Comparison of ENCODE assay signal across 13 cellular contexts in the genomic region with DNA sequence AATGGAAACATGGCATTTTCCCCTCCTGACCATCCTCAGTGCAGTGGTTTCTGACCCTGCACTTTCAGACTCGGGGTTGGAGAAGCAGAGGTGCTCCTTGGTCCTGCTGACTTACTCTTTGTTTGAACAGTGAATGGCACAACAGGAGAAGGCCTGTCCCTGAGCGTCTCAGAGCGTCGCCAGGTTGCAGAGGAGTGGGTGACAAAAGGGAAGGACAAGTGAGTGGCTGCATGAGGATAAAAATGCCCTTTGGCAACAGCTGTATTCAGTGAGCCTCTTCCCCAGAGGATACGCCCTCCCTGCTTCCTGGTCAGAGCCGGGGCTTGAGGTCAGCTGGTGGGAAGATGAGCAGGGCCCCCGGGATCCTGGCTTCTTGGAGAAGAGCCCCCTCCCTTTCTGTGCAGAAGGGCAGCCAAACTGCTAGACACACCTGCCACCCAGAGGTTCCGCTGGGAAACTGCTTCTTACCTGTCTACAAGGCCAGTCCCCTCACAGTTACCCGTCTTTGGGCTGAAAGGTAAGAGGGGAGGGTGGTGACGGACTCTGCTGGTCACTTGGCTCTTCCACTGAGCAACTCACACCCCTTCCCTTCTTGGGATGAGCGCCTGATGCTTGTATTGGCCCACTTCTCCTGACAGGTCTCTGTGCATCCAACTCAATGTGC. TPM values are rescaled to one million over a fixed set of nuclear protein-coding genes. Genes with fewer than 3 reads are reported as not detected.
DNase-seq lines count a peak whose midpoint lies in the region; ATAC-seq and TF ChIP-seq lines count a peak whose summit lies in the region.
"Had no signal": no experiment of that assay in that cellular context is flagged by ENCODE, and none has a peak within 500 bp of the region (broad histone marks: within the 10 kb centered on the region; RNA-seq: fewer than 3 reads in every experiment).

No MANE protein-coding gene starts in this region.

- H3K27me3 ChIP-seq in A673 (replicated peaks; ENCODE audit: insufficient read depth, low read depth, low read length, poor library complexity) = no peaks in the 10 kb centered on the region
- H3K27me3 ChIP-seq in GM23338 (ENCODE audit: insufficient read depth) = no peaks in the 10 kb centered on the region

- H3K27ac Mint-ChIP-seq in GM23338 (no peak overlapping the region), glutamatergic neuron (ENCODE audit: unreplicated experiment) (no peak overlapping the region)
- no peak overlapping the region for H3K27ac Mint-ChIP-seq in activated CD4-positive, alpha-beta memory T cell treated with anti-CD3 and anti-CD28 coated beads for 36 hours
- H3K27ac Mint-ChIP-seq: activated CD4-positive, alpha-beta T cell treated with anti-CD3 and anti-CD28 coated beads for 36 hours had no signal

- DNase-seq in A673 (ENCODE audit: low spot score) (no peak), GM23338 (ENCODE audit: low spot score) (peak; percentile 97), NCI-H748 treated with DMSO at 0.1 percent for 48 hours (lab: John Stamatoyannopoulos, UW) (peak; percentile 1), glutamatergic neuron (peak; percentile 37), foreskin fibroblast (no peak), epidermal melanocyte (ENCODE audit: insufficient read length, low spot score) (no peak)
- no peak for DNase-seq in activated CD4-positive, alpha-beta memory T cell treated with anti-CD3 and anti-CD28 coated beads for 36 hours
- DNase-seq: activated CD4-positive, alpha-beta T cell treated with anti-CD3 and anti-CD28 coated beads for 36 hours; AML-193; NK-92 treated with Interleukin-12 subunit alpha and Interleukin-12 subunit beta, amount 100 ng/mL, for 24 hours; stimulated activated CD4-positive, alpha-beta T cell treated with anti-CD3 and anti-CD28 coated beads, Interleukin-4, amount 100 ng/mL, for 1 hour; stimulated activated naive CD8-positive, alpha-beta T cell treated with anti-CD3 and anti-CD28 coated beads, Interleukin-15, Interleukin-2, amounts not matched to agents 100 U/mL and 50 U/mL, for 24 hours had no signal

- H3K9me3 ChIP-seq in A673 (ENCODE audit: low read depth, low read length, poor library complexity, severe bottlenecking) = no peaks in the 10 kb centered on the region

- H3K4me1 Mint-ChIP-seq in GM23338 = peaks cover 13% of the 10 kb centered on the region
- peaks cover 4% of the 10 kb centered on the region for H3K4me1 Mint-ChIP-seq in glutamatergic neuron (ENCODE audit: low read depth, unreplicated experiment)
- H3K4me1 Mint-ChIP-seq in activated CD4-positive, alpha-beta memory T cell treated with anti-CD3 and anti-CD28 coated beads for 36 hours (ENCODE audit: low read depth) = no peaks in the 10 kb centered on the region
- H3K4me1 Mint-ChIP-seq: activated CD4-positive, alpha-beta T cell treated with anti-CD3 and anti-CD28 coated beads for 36 hours had no signal

- peak overlapping the region; percentile 40; the same call in 1 of the 2 replicates for H2AFZ ChIP-seq in GM23338

- H3K27ac ChIP-seq in A673 (ENCODE audit: low read depth, low read length, poor library complexity, severe bottlenecking) (no peak overlapping the region), GM23338 (ENCODE audit: low read depth) (no peak overlapping the region)

- H3K27me3 Mint-ChIP-seq in GM23338 (ENCODE audit: insufficient read depth, low read depth, poor library complexity) (peaks cover 1% of the 10 kb centered on the region), glutamatergic neuron (ENCODE audit: unreplicated experiment) (no peaks in the 10 kb centered on the region)
- no peaks in the 10 kb centered on the region for H3K27me3 Mint-ChIP-seq in activated CD4-positive, alpha-beta memory T cell treated with anti-CD3 and anti-CD28 coated beads for 36 hours
- H3K27me3 Mint-ChIP-seq: activated CD4-positive, alpha-beta T cell treated with anti-CD3 and anti-CD28 coated beads for 36 hours had no signal

- H3K36me3 ChIP-seq in A673 (ENCODE audit: insufficient read depth, low read length, poor library complexity, severe bottlenecking) (no peaks in the 10 kb centered on the region), GM23338 (ENCODE audit: insufficient read depth) (no peaks in the 10 kb centered on the region)

- H3K36me3 Mint-ChIP-seq in GM23338 (ENCODE audit: low read depth) (no peaks in the 10 kb centered on the region), glutamatergic neuron (ENCODE audit: unreplicated experiment) (no peaks in the 10 kb centered on the region)
- H3K36me3 Mint-ChIP-seq in activated CD4-positive, alpha-beta memory T cell treated with anti-CD3 and anti-CD28 coated beads for 36 hours = peaks cover 13% of the 10 kb centered on the region

- H3K4me3 Mint-ChIP-seq in GM23338 (no peak overlapping the region; the same call in 2 of the 3 replicates), glutamatergic neuron (ENCODE audit: unreplicated experiment) (no peak overlapping the region)
- H3K4me3 Mint-ChIP-seq in activated CD4-positive, alpha-beta memory T cell treated with anti-CD3 and anti-CD28 coated beads for 36 hours = no peak overlapping the region
- H3K4me3 Mint-ChIP-seq: activated CD4-positive, alpha-beta T cell treated with anti-CD3 and anti-CD28 coated beads for 36 hours had no signal

- H3K9me3 Mint-ChIP-seq in GM23338 (no peaks in the 10 kb centered on the region), glutamatergic neuron (ENCODE audit: unreplicated experiment) (peaks cover 1% of the 10 kb centered on the region)
- no peaks in the 10 kb centered on the region for H3K9me3 Mint-ChIP-seq in activated CD4-positive, alpha-beta memory T cell treated with anti-CD3 and anti-CD28 coated beads for 36 hours

- POLR2A ChIA-PET in A673 (lab: Charles Lee; ENCODE audit: low non-redundant PET) = no interaction called here
- POLR2A ChIA-PET in activated CD4-positive, alpha-beta memory T cell treated with anti-CD3 and anti-CD28 coated beads for 36 hours (lab: Charles Lee) = no interaction called here

- TF ChIP-seq CTCF in A673 (conservative IDR thresholded peaks at IDR 0.05; ENCODE audit: low read depth, low read length) (0 out of 2 replicates have a peak, but pooled peaks have one; percentile 9), GM23338 (conservative IDR thresholded peaks at IDR 0.05; ENCODE audit: low read depth in 2 of 2) (peak; percentile 65 to 94), glutamatergic neuron (IDR thresholded peaks at IDR 0.05; ENCODE audit: partially characterized antibody, unreplicated experiment) (no peak), foreskin fibroblast (IDR thresholded peaks at IDR 0.05; ENCODE audit: low read depth, low read length) (no peak)

- no peaks in the 10 kb centered on the region for H3K9me2 ChIP-seq in GM23338 (ENCODE audit: insufficient read depth)

- H3K4me1 ChIP-seq in A673 (ENCODE audit: insufficient read depth, low read length, poor library complexity, severe bottlenecking) = no peaks in the 10 kb centered on the region
- H3K4me1 ChIP-seq in GM23338 (ENCODE audit: insufficient read depth) = peaks cover 17% of the 10 kb centered on the region

- no peak overlapping the region for H3K4me3 ChIP-seq in A673 (ENCODE audit: low read depth, low read length, poor library complexity, severe bottlenecking)
- H3K4me3 ChIP-seq in GM23338 = no peak overlapping the region
- no peak overlapping the region for H3K4me3 ChIP-seq in foreskin fibroblast (ENCODE audit: low read depth in 1 of 2, low read length in 2 of 2)

- BruUV-seq in A673 (replicated peaks; lab: Mats Ljungman, UMichigan) = no TSS peak

- ATAC-seq in GM23338 (peak; percentile 98), HG03280 (IDR thresholded peaks at IDR 0.05; ENCODE audit: unreplicated experiment) (no peak)
- ATAC-seq: activated CD4-positive, alpha-beta T cell treated with anti-CD3 and anti-CD28 coated beads for 36 hours; stimulated activated naive CD8-positive, alpha-beta T cell treated with anti-CD3 and anti-CD28 coated beads, Interleukin-15, Interleukin-2, amounts not matched to agents 100 U/mL and 50 U/mL, for 24 hours had no signal

- no peaks in the 10 kb centered on the region for H3F3A ChIP-seq in GM23338 (replicated peaks; ENCODE audit: low read depth)

- no peaks in the 10 kb centered on the region for H3K79me2 ChIP-seq in GM23338 (replicated peaks; ENCODE audit: insufficient read depth)

- intact Hi-C loops in A673 (cut with micrococcal nuclease; ENCODE audit: unreplicated experiment) = no loop called here
- intact Hi-C loops in activated CD4-positive, alpha-beta memory T cell treated with anti-CD3 and anti-CD28 coated beads for 36 hours (cut with micrococcal nuclease) = no loop called here

- H4K20me1 ChIP-seq in GM23338 (replicated peaks; ENCODE audit: insufficient read depth) = no peaks in the 10 kb centered on the region

- no peak overlapping the region for H3K4me2 ChIP-seq in GM23338

- CTCF ChIA-PET in A673 (lab: Charles Lee) = no interaction called here
- CTCF ChIA-PET in activated CD4-positive, alpha-beta memory T cell treated with anti-CD3 and anti-CD28 coated beads for 36 hours (lab: Charles Lee) = no interaction called here

TF ChIP-seq in GM23338, 12 proteins besides CTCF, POLR2A, EP300 and RAD21 (continues in another document):
- TF ChIP-seq CREB1 (CRISPR knock-in tag; IDR thresholded peaks at IDR 0.05; ENCODE audit: low read depth) = peak; percentile 32; the same call in 1 of the 2 replicates

RNA-seq across cellular contexts. Expression of gene NPL, which starts 16.6 kb away (rescaled TPM):
- 5.3 and 6.9 TPM in 2 replicates for total RNA-seq in A673 (2021)
- 1.2 and 2.8 TPM in 2 replicates for total RNA-seq in GM23338 (2014; rRNA removed; shearing (Covaris generic))
- 2.4 TPM in 2 replicates for polyA plus RNA-seq in GM23338 (2016; fragmentation: Nextera tagmentation; extraction: Ambion mirVana)
- 2.3 TPM for total RNA-seq in glutamatergic neuron (ENCODE audit: unreplicated experiment)
- total RNA-seq in activated CD4-positive, alpha-beta memory T cell treated with anti-CD3 and anti-CD28 coated beads for 36 hours = 1 to 10 TPM; 3.8 to 7.8 TPM

RNA-seq across cellular contexts. Expression of gene DHX9, which starts 33.0 kb away (rescaled TPM):
- total RNA-seq in A673 (2021) (374 and 384 TPM in 2 replicates), glutamatergic neuron (ENCODE audit: unreplicated experiment) (215 TPM)
- 239 and 262 TPM in 2 replicates for total RNA-seq in GM23338 (2014; rRNA removed; shearing (Covaris generic))
- 127 and 151 TPM in 2 replicates for polyA plus RNA-seq in GM23338 (2016; fragmentation: Nextera tagmentation; extraction: Ambion mirVana)
- 100 to 1,000 TPM; 212 to 215 TPM for total RNA-seq in activated CD4-positive, alpha-beta memory T cell treated with anti-CD3 and anti-CD28 coated beads for 36 hours

Comparison
In these comparisons a context has a peak if more than half of its experiments do, and no peak if none do; other contexts are left out.
1. DNase-seq: peak in GM23338 (single experiment), NCI-H748 treated with DMSO at 0.1 percent for 48 hours (single experiment) and glutamatergic neuron (single experiment); none in A673 (single experiment), activated CD4-positive, alpha-beta memory T cell treated with anti-CD3 and anti-CD28 coated beads for 36 hours (single experiment), foreskin fibroblast (0 of 2) and epidermal melanocyte (single experiment).
2. CTCF ChIP-seq: peak in A673 (single experiment) and GM23338 (2 of 2); none in glutamatergic neuron (single experiment) and foreskin fibroblast (single experiment).